23 cellular contexts compared by ENCODE assay signal in genomic region chr2:241770936-241771285, GRCh38. TPM values are rescaled to one million over a fixed set of nuclear protein-coding genes. Genes with fewer than 3 reads are reported as not detected.
DNase-seq lines count a peak whose midpoint lies in the region; TF ChIP-seq lines count a peak whose summit lies in the region.
"Had no signal": no experiment of that assay in that cellular context is flagged by ENCODE, and none has a peak within 500 bp of the region (broad histone marks: within the 10 kb centered on the region; RNA-seq: fewer than 3 reads in every experiment).

No MANE protein-coding gene starts in this region.

- DNase-seq in activated CD4-positive, alpha-beta memory T cell treated with anti-CD3 and anti-CD28 coated beads, Interleukin-2, amount 10 ng/mL, durations not matched to agents 7 days and 5 days: peak; percentile 12
- no peak for DNase-seq in activated CD4-positive, alpha-beta memory T cell treated with anti-CD3 and anti-CD28 coated beads for 36 hours
- DNase-seq in endodermal cell (no peak), neuronal stem cell (ENCODE audit: low spot score) (no peak), OCI-M1 (lab: John Stamatoyannopoulos, UW) (no peak), germinal center (ENCODE audit: low spot score) (no peak), BE2C (no peak)
- DNase-seq: activated naive CD4-positive, alpha-beta T cell treated with Interleukin-2 at 50 U/mL for 16 hours; AML-193; COR-L47; HCEC 1CT; KBM-7; NCI-H2171; RPMI8226; stimulated activated CD4-positive, alpha-beta T cell treated with anti-CD3 and anti-CD28 coated beads, Interleukin-4, amount 100 ng/mL, for 1 hour had no signal

- H3K4me3 ChIP-seq in HUES48 (ENCODE audit: low read depth, low read length) (no peak overlapping the region), endodermal cell (ENCODE audit: low read length) (no peak overlapping the region), neuronal stem cell (ENCODE audit: low read length in 2 of 2) (no peak overlapping the region), BE2C (ENCODE audit: low read depth, low read length) (no peak overlapping the region)
- H3K4me3 ChIP-seq: heart right ventricle, tibial nerve had no signal

- H3K79me1 ChIP-seq in neuronal stem cell (ENCODE audit: low read depth, low read length): peaks cover 2% of the 10 kb centered on the region

- peak overlapping the region; percentile 92 for H4K91ac ChIP-seq in neuronal stem cell (ENCODE audit: low read depth, low read length, poor library complexity)

- H3K4me3 Mint-ChIP-seq in activated CD4-positive, alpha-beta memory T cell treated with anti-CD3 and anti-CD28 coated beads, Interleukin-2, amount 10 ng/mL, durations not matched to agents 7 days and 5 days: no peak overlapping the region
- no peak overlapping the region for H3K4me3 Mint-ChIP-seq in activated CD4-positive, alpha-beta memory T cell treated with anti-CD3 and anti-CD28 coated beads for 36 hours
- H3K4me3 Mint-ChIP-seq in endodermal cell: no peak overlapping the region
- H3K4me3 Mint-ChIP-seq: stimulated activated naive CD8-positive, alpha-beta T cell treated with anti-CD3 and anti-CD28 coated beads, Interleukin-15, Interleukin-2, amounts not matched to agents 100 ng/mL and 50 ng/mL, for 24 hours had no signal

- intact Hi-C loops in activated CD4-positive, alpha-beta memory T cell treated with anti-CD3 and anti-CD28 coated beads for 36 hours (cut with micrococcal nuclease): no loop called here

- CTCF ChIA-PET in activated CD4-positive, alpha-beta memory T cell treated with anti-CD3 and anti-CD28 coated beads, Interleukin-2, amount 10 ng/mL, durations not matched to agents 7 days and 5 days (lab: Charles Lee): no interaction called here
- CTCF ChIA-PET in activated CD4-positive, alpha-beta memory T cell treated with anti-CD3 and anti-CD28 coated beads for 36 hours (lab: Charles Lee): no interaction called here

- H3K4me1 ChIP-seq in HUES48 (ENCODE audit: control insufficient read depth, insufficient read depth, low read length) (peaks cover 11% of the 10 kb centered on the region), endodermal cell (ENCODE audit: control insufficient read depth, insufficient read depth, low read length) (peaks cover 5% of the 10 kb centered on the region), neuronal stem cell (ENCODE audit: control insufficient read depth in 2 of 2, insufficient read depth in 1 of 2, low read depth in 1 of 2, low read length in 2 of 2) (peaks cover 16 to 22% of the 10 kb centered on the region in 2 donors), BE2C (peaks cover 12% of the 10 kb centered on the region; the same call in 1 of the 2 replicates)

- WGBS in endodermal cell (ENCODE audit: insufficient coverage in 1 of 2, insufficient read length in 1 of 2), 2 experiments: 94 to 97% methylated on average over 12 of the region's 12 CpGs
- no CpG with 5 or more reads among the region's 12 CpGs for WGBS in neuronal stem cell (ENCODE audit: extremely low coverage in 2 of 2, insufficient read length in 2 of 2, insufficient replicate concordance in 1 of 2), 2 donors

- peak overlapping the region; percentile 2 for H3K4me2 ChIP-seq in neuronal stem cell (ENCODE audit: insufficient read depth, low read length, poor library complexity, severe bottlenecking)
- H3K4me2 ChIP-seq: SK-N-SH had no signal

- peak overlapping the region; percentile 99 for H2BK15ac ChIP-seq in neuronal stem cell (ENCODE audit: low read length)

- H2AFZ ChIP-seq in neuronal stem cell (ENCODE audit: low read length): peak overlapping the region; percentile 30

- H2AK5ac ChIP-seq in neuronal stem cell (ENCODE audit: low read depth, low read length): peak overlapping the region; percentile 99

- H4K8ac ChIP-seq in neuronal stem cell (ENCODE audit: low read depth, low read length): peak overlapping the region; percentile 56

- H3K9me3 ChIP-seq in HUES48 (ENCODE audit: control insufficient read depth, insufficient read depth, low read length) (no peaks in the 10 kb centered on the region), endodermal cell (ENCODE audit: control insufficient read depth, low read length) (no peaks in the 10 kb centered on the region), neuronal stem cell (replicated peaks in 1 of 2; ENCODE audit: control insufficient read depth in 2 of 2, insufficient read depth in 1 of 2, low read depth in 1 of 2, low read length in 2 of 2) (no peaks in the 10 kb centered on the region), BE2C (no peaks in the 10 kb centered on the region)
- H3K9me3 ChIP-seq: heart right ventricle, SK-N-SH, tibial nerve had no signal

- no peak for TF ChIP-seq CTCF in endodermal cell (conservative IDR thresholded peaks at IDR 0.05)
- no peak for TF ChIP-seq CTCF in BE2C (IDR thresholded peaks at IDR 0.05; ENCODE audit: low read depth, low read length)

- H3K27ac Mint-ChIP-seq in activated CD4-positive, alpha-beta memory T cell treated with anti-CD3 and anti-CD28 coated beads, Interleukin-2, amount 10 ng/mL, durations not matched to agents 7 days and 5 days: no peak overlapping the region
- H3K27ac Mint-ChIP-seq in activated CD4-positive, alpha-beta memory T cell treated with anti-CD3 and anti-CD28 coated beads for 36 hours: no peak overlapping the region
- peak overlapping the region; percentile 30 for H3K27ac Mint-ChIP-seq in endodermal cell
- H3K27ac Mint-ChIP-seq: stimulated activated naive CD8-positive, alpha-beta T cell treated with anti-CD3 and anti-CD28 coated beads, Interleukin-15, Interleukin-2, amounts not matched to agents 100 ng/mL and 50 ng/mL, for 24 hours had no signal

- H3K9me3 Mint-ChIP-seq in activated CD4-positive, alpha-beta memory T cell treated with anti-CD3 and anti-CD28 coated beads, Interleukin-2, amount 10 ng/mL, durations not matched to agents 7 days and 5 days: no peaks in the 10 kb centered on the region
- no peaks in the 10 kb centered on the region for H3K9me3 Mint-ChIP-seq in activated CD4-positive, alpha-beta memory T cell treated with anti-CD3 and anti-CD28 coated beads for 36 hours
- no peaks in the 10 kb centered on the region for H3K9me3 Mint-ChIP-seq in endodermal cell
- H3K9me3 Mint-ChIP-seq: stimulated activated naive CD8-positive, alpha-beta T cell treated with anti-CD3 and anti-CD28 coated beads, Interleukin-15, Interleukin-2, amounts not matched to agents 100 ng/mL and 50 ng/mL, for 24 hours had no signal

- H2BK12ac ChIP-seq in neuronal stem cell (ENCODE audit: low read length): peak overlapping the region; percentile 94

- H3K4me1 Mint-ChIP-seq in activated CD4-positive, alpha-beta memory T cell treated with anti-CD3 and anti-CD28 coated beads, Interleukin-2, amount 10 ng/mL, durations not matched to agents 7 days and 5 days: peaks cover 9% of the 10 kb centered on the region
- peaks cover 6% of the 10 kb centered on the region for H3K4me1 Mint-ChIP-seq in activated CD4-positive, alpha-beta memory T cell treated with anti-CD3 and anti-CD28 coated beads for 36 hours (ENCODE audit: low read depth)
- H3K4me1 Mint-ChIP-seq in endodermal cell: peaks cover 9% of the 10 kb centered on the region

- peak overlapping the region; percentile 96 for H3K18ac ChIP-seq in neuronal stem cell (ENCODE audit: low read length)

- peak overlapping the region; percentile 35 for H2BK120ac ChIP-seq in neuronal stem cell (ENCODE audit: low read depth, low read length)

- no peak overlapping the region for H3K4ac ChIP-seq in neuronal stem cell (ENCODE audit: low read length)

- no peaks in the 10 kb centered on the region for H3K27me3 ChIP-seq in HUES48 (ENCODE audit: control insufficient read depth, insufficient read depth, low read length)
- H3K27me3 ChIP-seq in endodermal cell (ENCODE audit: control insufficient read depth, insufficient read depth, low read length, poor library complexity, severe bottlenecking): no peaks in the 10 kb centered on the region
- no peaks in the 10 kb centered on the region for H3K27me3 ChIP-seq in neuronal stem cell (ENCODE audit: control insufficient read depth in 3 of 3, insufficient read depth in 3 of 3, low read depth in 1 of 3, low read length in 3 of 3)
- no peaks in the 10 kb centered on the region for H3K27me3 ChIP-seq in BE2C

- H3K9ac ChIP-seq in HUES48 (ENCODE audit: low read depth, low read length) (0 out of 2 replicates have a peak overlapping the region, but pooled peaks have one; percentile 8), endodermal cell (ENCODE audit: extremely low read depth, low read length, poor library complexity, severe bottlenecking) (peak overlapping the region; percentile 15), neuronal stem cell (ENCODE audit: low read depth, low read length, poor library complexity) (peak overlapping the region; percentile 39)
- H3K9ac ChIP-seq: SK-N-SH had no signal

- no peaks in the 10 kb centered on the region for H3K27me3 Mint-ChIP-seq in activated CD4-positive, alpha-beta memory T cell treated with anti-CD3 and anti-CD28 coated beads, Interleukin-2, amount 10 ng/mL, durations not matched to agents 7 days and 5 days
- H3K27me3 Mint-ChIP-seq in activated CD4-positive, alpha-beta memory T cell treated with anti-CD3 and anti-CD28 coated beads for 36 hours: no peaks in the 10 kb centered on the region
- no peaks in the 10 kb centered on the region for H3K27me3 Mint-ChIP-seq in endodermal cell (ENCODE audit: insufficient read depth)
- H3K27me3 Mint-ChIP-seq: stimulated activated naive CD8-positive, alpha-beta T cell treated with anti-CD3 and anti-CD28 coated beads, Interleukin-15, Interleukin-2, amounts not matched to agents 100 ng/mL and 50 ng/mL, for 24 hours had no signal

- H3K36me3 Mint-ChIP-seq in activated CD4-positive, alpha-beta memory T cell treated with anti-CD3 and anti-CD28 coated beads, Interleukin-2, amount 10 ng/mL, durations not matched to agents 7 days and 5 days (ENCODE audit: low read depth): no peaks in the 10 kb centered on the region
- no peaks in the 10 kb centered on the region for H3K36me3 Mint-ChIP-seq in activated CD4-positive, alpha-beta memory T cell treated with anti-CD3 and anti-CD28 coated beads for 36 hours
- H3K36me3 Mint-ChIP-seq in endodermal cell (ENCODE audit: low read depth): peaks cover 3% of the 10 kb centered on the region

- H3K14ac ChIP-seq in neuronal stem cell (ENCODE audit: low read length): peak overlapping the region; percentile 63

- H3K36me3 ChIP-seq in HUES48 (ENCODE audit: control insufficient read depth, insufficient read depth, low read length) (no peaks in the 10 kb centered on the region), endodermal cell (ENCODE audit: control insufficient read depth, insufficient read depth, low read length) (no peaks in the 10 kb centered on the region), neuronal stem cell (replicated peaks in 1 of 2; ENCODE audit: control insufficient read depth in 2 of 2, insufficient read depth in 2 of 2, low read length in 2 of 2) (no peaks in the 10 kb centered on the region), BE2C (no peaks in the 10 kb centered on the region; the same call in 1 of the 2 replicates)
- H3K36me3 ChIP-seq: heart right ventricle had no signal

- H3K27ac ChIP-seq in HUES48 (ENCODE audit: low read depth, low read length): peak overlapping the region; percentile 61
- H3K27ac ChIP-seq in endodermal cell (ENCODE audit: low read depth, low read length): peak overlapping the region; percentile 44
- peak overlapping the region; percentile 86 for H3K27ac ChIP-seq in neuronal stem cell (replicated peaks; ENCODE audit: low read length)
- H3K27ac ChIP-seq: 22Rv1, heart right ventricle had no signal

- H2BK5ac ChIP-seq in neuronal stem cell (ENCODE audit: low read length): peak overlapping the region; percentile 96

- H3K23ac ChIP-seq in neuronal stem cell (ENCODE audit: low read depth, low read length, poor library complexity): peak overlapping the region; percentile 89

- POLR2A ChIA-PET in activated CD4-positive, alpha-beta memory T cell treated with anti-CD3 and anti-CD28 coated beads, Interleukin-2, amount 10 ng/mL, durations not matched to agents 7 days and 5 days (lab: Charles Lee): interaction anchor here (1.1 to 4.1 kb wide), 2 partner anchors 8 to 22 kb away, joined by 3 to 21 read pairs; no protein-coding TSS in a partner anchor
- POLR2A ChIA-PET in activated CD4-positive, alpha-beta memory T cell treated with anti-CD3 and anti-CD28 coated beads for 36 hours (lab: Charles Lee): interaction anchor here (0.8 to 1.0 kb wide), 2 partner anchors 8 to 31 kb away, joined by 3 read pairs; no protein-coding TSS in a partner anchor

RNA-seq across cellular contexts. Expression of gene GAL3ST2, which starts 5.7 kb away (rescaled TPM):
- total RNA-seq in activated CD4-positive, alpha-beta memory T cell treated with anti-CD3 and anti-CD28 coated beads, Interleukin-2, amount 10 ng/mL, durations not matched to agents 7 days and 5 days: under 1 TPM; 0.23 to 0.58 TPM
- under 1 TPM; 0.65 to 0.93 TPM for total RNA-seq in activated CD4-positive, alpha-beta memory T cell treated with anti-CD3 and anti-CD28 coated beads for 36 hours
- total RNA-seq in endodermal cell: under 1 TPM; 0.57 to 0.91 TPM
- polyA plus RNA-seq in endodermal cell (2013, experiment 1 of 2): not detected
- polyA plus RNA-seq in endodermal cell (2013, experiment 2 of 2): not detected
- 0.45 TPM for polyA plus RNA-seq in neuronal stem cell (2013, experiment 1 of 2)
- 0.47 TPM for polyA plus RNA-seq in neuronal stem cell (2013, experiment 2 of 2)
- polyA plus RNA-seq in BE2C (2012; ENCODE audit: insufficient read depth, insufficient read length, low read depth): 4.8 TPM
- total RNA-seq: dermis blood vessel endothelial cell, endothelial cell of umbilical vein had no signal
- polyA plus RNA-seq: endothelial cell of umbilical vein, heart right ventricle had no signal

RNA-seq across cellular contexts. Expression of gene D2HGDH, which starts 36.5 kb away (rescaled TPM):
- total RNA-seq in activated CD4-positive, alpha-beta memory T cell treated with anti-CD3 and anti-CD28 coated beads, Interleukin-2, amount 10 ng/mL, durations not matched to agents 7 days and 5 days: 10 to 100 TPM; 24.6 to 25.0 TPM
- 10 to 100 TPM; 27.5 to 28.2 TPM for total RNA-seq in activated CD4-positive, alpha-beta memory T cell treated with anti-CD3 and anti-CD28 coated beads for 36 hours
- total RNA-seq in endodermal cell: 10 to 100 TPM; 25.1 to 34.8 TPM
- 21.2 TPM for polyA plus RNA-seq in endodermal cell (2013, experiment 1 of 2)
- polyA plus RNA-seq in endodermal cell (2013, experiment 2 of 2): 19.8 TPM
- 5.2 TPM for polyA plus RNA-seq in neuronal stem cell (2013, experiment 1 of 2)
- polyA plus RNA-seq in neuronal stem cell (2013, experiment 2 of 2): 5.3 TPM
- polyA plus RNA-seq in BE2C (2012; ENCODE audit: insufficient read depth, insufficient read length, low read depth): 42.2 TPM

RNA-seq across cellular contexts. Expression of gene NEU4, which starts 38.1 kb away (rescaled TPM):
- total RNA-seq in activated CD4-positive, alpha-beta memory T cell treated with anti-CD3 and anti-CD28 coated beads, Interleukin-2, amount 10 ng/mL, durations not matched to agents 7 days and 5 days: under 1 TPM; 0.38 to 0.43 TPM
- under 1 TPM; 0.31 to 0.36 TPM for total RNA-seq in activated CD4-positive, alpha-beta memory T cell treated with anti-CD3 and anti-CD28 coated beads for 36 hours
- 1 to 10 TPM; 1.2 TPM for total RNA-seq in endodermal cell
- 0.36 TPM for polyA plus RNA-seq in endodermal cell (2013, experiment 1 of 2)
- 0.70 TPM for polyA plus RNA-seq in endodermal cell (2013, experiment 2 of 2)
- polyA plus RNA-seq in neuronal stem cell (2013, experiment 1 of 2): 0.45 TPM
- 0.37 TPM for polyA plus RNA-seq in neuronal stem cell (2013, experiment 2 of 2)
- polyA plus RNA-seq in BE2C (2012; ENCODE audit: insufficient read depth, insufficient read length, low read depth): 8.5 TPM
- total RNA-seq: dermis blood vessel endothelial cell, endothelial cell of umbilical vein had no signal
- polyA plus RNA-seq: endothelial cell of umbilical vein had no signal
